Comparison of ENCODE assay signal across 1 cellular context in the genomic region with DNA sequence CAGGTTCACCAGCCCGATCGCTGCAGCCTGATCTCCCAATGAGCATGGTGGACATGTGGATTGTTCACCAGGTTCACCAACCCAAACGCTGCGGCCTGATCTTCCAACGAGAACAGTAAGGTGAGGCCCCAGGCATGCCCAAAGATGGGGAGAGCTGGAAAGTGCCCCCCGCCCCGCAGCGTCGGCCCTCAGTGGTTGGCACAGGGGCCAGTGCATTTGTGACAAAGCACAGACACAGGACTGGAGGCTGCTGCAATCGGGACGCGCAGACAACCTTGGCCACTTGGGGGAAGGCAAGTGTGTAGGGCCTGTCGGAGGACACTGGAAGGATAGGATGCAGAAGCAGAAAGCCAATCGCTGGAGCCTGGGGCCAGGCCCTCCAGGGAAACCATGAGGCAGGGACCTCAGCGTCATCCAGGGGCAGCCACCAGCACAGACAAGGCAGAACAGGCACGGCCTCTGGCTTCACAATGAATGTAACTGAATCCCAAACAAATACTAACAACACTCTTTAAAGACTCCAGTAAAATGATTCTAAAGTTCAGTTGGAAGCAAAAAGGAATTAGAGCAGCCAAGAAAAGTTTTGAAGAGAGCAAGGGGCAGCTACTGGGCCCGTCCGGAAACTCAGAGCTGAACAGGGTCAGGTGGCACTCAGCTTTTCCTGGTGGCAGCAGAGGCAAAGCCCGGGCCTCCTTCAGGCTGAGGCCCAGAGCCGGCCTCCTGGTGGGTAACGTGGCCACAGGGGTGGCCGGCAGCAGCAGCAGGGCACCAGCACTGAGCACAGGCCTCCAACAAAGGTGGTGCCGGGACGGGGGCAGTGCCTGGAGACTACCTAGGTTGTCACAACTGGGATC.
TF ChIP-seq lines count a peak whose summit lies in the region.

No MANE protein-coding gene starts in this region.

TF ChIP-seq in HEK293, 187 proteins besides CTCF, POLR2A, EP300 and RAD21:
- TF ChIP-seq, protein P1, sequence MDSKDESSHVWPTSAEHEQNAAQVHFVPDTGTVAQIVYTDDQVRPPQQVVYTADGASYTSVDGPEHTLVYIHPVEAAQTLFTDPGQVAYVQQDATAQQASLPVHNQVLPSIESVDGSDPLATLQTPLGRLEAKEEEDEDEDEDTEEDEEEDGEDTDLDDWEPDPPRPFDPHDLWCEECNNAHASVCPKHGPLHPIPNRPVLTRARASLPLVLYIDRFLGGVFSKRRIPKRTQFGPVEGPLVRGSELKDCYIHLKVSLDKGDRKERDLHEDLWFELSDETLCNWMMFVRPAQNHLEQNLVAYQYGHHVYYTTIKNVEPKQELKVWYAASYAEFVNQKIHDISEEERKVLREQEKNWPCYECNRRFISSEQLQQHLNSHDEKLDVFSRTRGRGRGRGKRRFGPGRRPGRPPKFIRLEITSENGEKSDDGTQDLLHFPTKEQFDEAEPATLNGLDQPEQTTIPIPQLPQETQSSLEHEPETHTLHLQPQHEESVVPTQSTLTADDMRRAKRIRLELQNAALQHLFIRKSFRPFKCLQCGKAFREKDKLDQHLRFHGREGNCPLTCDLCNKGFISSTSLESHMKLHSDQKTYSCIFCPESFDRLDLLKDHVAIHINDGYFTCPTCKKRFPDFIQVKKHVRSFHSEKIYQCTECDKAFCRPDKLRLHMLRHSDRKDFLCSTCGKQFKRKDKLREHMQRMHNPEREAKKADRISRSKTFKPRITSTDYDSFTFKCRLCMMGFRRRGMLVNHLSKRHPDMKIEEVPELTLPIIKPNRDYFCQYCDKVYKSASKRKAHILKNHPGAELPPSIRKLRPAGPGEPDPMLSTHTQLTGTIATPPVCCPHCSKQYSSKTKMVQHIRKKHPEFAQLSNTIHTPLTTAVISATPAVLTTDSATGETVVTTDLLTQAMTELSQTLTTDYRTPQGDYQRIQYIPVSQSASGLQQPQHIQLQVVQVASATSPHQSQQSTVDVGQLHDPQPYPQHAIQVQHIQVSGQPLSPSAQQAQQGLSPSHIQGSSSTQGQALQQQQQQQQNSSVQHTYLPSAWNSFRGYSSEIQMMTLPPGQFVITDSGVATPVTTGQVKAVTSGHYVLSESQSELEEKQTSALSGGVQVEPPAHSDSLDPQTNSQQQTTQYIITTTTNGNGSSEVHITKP (tag by site-specific recombination; IDR thresholded peaks at IDR 0.05) = no peak
- TF ChIP-seq ZIC2 (tag by site-specific recombination; IDR thresholded peaks at IDR 0.05) = 0 out of 2 replicates have a peak, but pooled peaks have one; percentile 23
